In genomic region chr16:24834459-24835335, GRCh38 we compare ENCODE assay signal across 8 cellular contexts. TPM values are rescaled to one million over a fixed set of nuclear protein-coding genes. Genes with fewer than 3 reads are reported as not detected.
A peak's percentile ranks its signal among the peaks of the same experiment; 100 is the strongest.
DNase-seq lines count a peak whose midpoint lies in the region; ATAC-seq and TF ChIP-seq lines count a peak whose summit lies in the region.

No MANE protein-coding gene starts in this region.

- H3K27ac ChIP-seq in RWPE1 (no peak overlapping the region), testis (no peak overlapping the region)

- no peaks in the 10 kb centered on the region for H3K9me3 Mint-ChIP-seq in T-cell

- ATAC-seq in T-cell (replicated peaks in 1 of 4) = no peak
- ATAC-seq in GM18861 (IDR thresholded peaks at IDR 0.05; ENCODE audit: unreplicated experiment) = no peak
- no peak for ATAC-seq in HG03025 (IDR thresholded peaks at IDR 0.05; ENCODE audit: low FRiP score, unreplicated experiment)

- no peak overlapping the region for H3K4me3 ChIP-seq in BJ (ENCODE audit: low read depth, low read length)
- H3K4me3 ChIP-seq in HAP-1 = no peak overlapping the region
- H3K4me3 ChIP-seq in testis = no peak overlapping the region

- WGBS in testis, 2 donors = 73 to 83% methylated on average over 7 of the region's 7 CpGs

- POLR2A ChIA-PET in BJ (lab: Charles Lee) (interaction anchor here (0.6 kb wide), 2 partner anchors 105 to 247 kb away, joined by 3 to 14 read pairs; no protein-coding TSS in a partner anchor), RWPE1 (lab: Yijun Ruan, JAX; ENCODE audit: low non-redundant PET) (no interaction called here), T-cell (lab: Charles Lee) (no interaction called here)

- CTCF ChIA-PET in BJ (lab: Yijun Ruan, JAX) (interaction anchor here (0.5 to 1.7 kb wide), 15 partner anchors 8 to 1099 kb away, joined by 3 to 6 read pairs (median 3); no protein-coding TSS in a partner anchor), RWPE1 (lab: Yijun Ruan, JAX) (interaction anchor here (0.5 to 1.6 kb wide), 6 partner anchors 9 to 390 kb away, joined by 3 to 6 read pairs (median 3); no protein-coding TSS in a partner anchor), T-cell (lab: Charles Lee) (no interaction called here)

- TF ChIP-seq POLR2A in testis (IDR thresholded peaks at IDR 0.05) = no peak

- no peaks in the 10 kb centered on the region for H3K36me3 ChIP-seq in BJ (ENCODE audit: control insufficient read depth, insufficient read depth, low read length)
- no peaks in the 10 kb centered on the region for H3K36me3 ChIP-seq in HAP-1 (replicated peaks)
- no peaks in the 10 kb centered on the region for H3K36me3 ChIP-seq in testis (ENCODE audit: low read depth, missing control alignments)

- in situ Hi-C loops in HAP-1 (cut with MboI; ENCODE audit: low sequenced_read_pairs) = no loop called here

- no peak overlapping the region for H3K27ac Mint-ChIP-seq in T-cell

- H3K36me3 Mint-ChIP-seq in T-cell = peaks cover 7% of the 10 kb centered on the region

- H3K4me1 Mint-ChIP-seq in T-cell = no peaks in the 10 kb centered on the region

- peak; percentile 80 for TF ChIP-seq CTCF in BJ (IDR thresholded peaks at IDR 0.05; ENCODE audit: insufficient read depth, low read depth, low read length)
- no peak; the same call in 1 of the 2 replicates for TF ChIP-seq CTCF in RWPE1 (conservative IDR thresholded peaks at IDR 0.05; ENCODE audit: low read depth)
- TF ChIP-seq CTCF in testis (IDR thresholded peaks at IDR 0.05) = peak in 2 of 3 experiments; percentile 32

- DNase-seq in BJ (ENCODE audit: low read depth) (no peak), HAP-1 (ENCODE audit: low spot score in 2 of 2) (peak; percentile 26 to 50), RWPE1 (ENCODE audit: low spot score) (peak; percentile 44), globus pallidus (ENCODE audit: low spot score) (peak; percentile 77), testis (peak; percentile 58), T-cell (no peak)

- intact Hi-C loops in testis (cut with DNase I; ENCODE audit: low total_unique reads) = no loop called here

- H3K4me1 ChIP-seq in HAP-1 (no peaks in the 10 kb centered on the region), testis (peaks cover 16% of the 10 kb centered on the region)

- H3K9me3 ChIP-seq in HAP-1 (no peaks in the 10 kb centered on the region), testis (no peaks in the 10 kb centered on the region)

- no peak overlapping the region for H3K4me3 Mint-ChIP-seq in T-cell

- H3K27me3 Mint-ChIP-seq in T-cell = no peaks in the 10 kb centered on the region

- H3K27me3 ChIP-seq in BJ (ENCODE audit: control insufficient read depth, insufficient read depth, low read length) (no peaks in the 10 kb centered on the region), HAP-1 (ENCODE audit: low read depth) (no peaks in the 10 kb centered on the region), testis (no peaks in the 10 kb centered on the region)

RNA-seq across cellular contexts. Expression of gene SLC5A11, which starts 11.1 kb away (rescaled TPM):
- polyA plus RNA-seq in BJ (2011; rRNA removed) (not detected in 2 replicates), testis (ENCODE audit: insufficient read depth, low read depth, low replicate concordance) (0.78 TPM)
- polyA minus RNA-seq in BJ (2011; rRNA and poly(A)+ RNA removed) = 0.09 TPM in 1 of 2 replicates, not detected in the other
- total RNA-seq in testis (1 to 10 TPM in 1 of 2 donors, under 1 TPM in 1; 0.39 to 1.3 TPM), T-cell (1 to 10 TPM in 1 of 5 donors, under 1 TPM in 3, not detected in 1; 0.36 to 4.2 (median 0.62) TPM)

Comparison
In these comparisons a context has a peak if more than half of its experiments do, and no peak if none do; other contexts are left out.
1. DNase-seq: peak in HAP-1 (2 of 2), RWPE1 (single experiment), globus pallidus (single experiment) and testis (single experiment); none in BJ (single experiment) and T-cell (0 of 34).
2. CTCF ChIA-PET loops: an anchor here in BJ (0.5 to 1.7 kb wide) and RWPE1 (0.5 to 1.6 kb wide); none called in T-cell.